In the genomic region with DNA sequence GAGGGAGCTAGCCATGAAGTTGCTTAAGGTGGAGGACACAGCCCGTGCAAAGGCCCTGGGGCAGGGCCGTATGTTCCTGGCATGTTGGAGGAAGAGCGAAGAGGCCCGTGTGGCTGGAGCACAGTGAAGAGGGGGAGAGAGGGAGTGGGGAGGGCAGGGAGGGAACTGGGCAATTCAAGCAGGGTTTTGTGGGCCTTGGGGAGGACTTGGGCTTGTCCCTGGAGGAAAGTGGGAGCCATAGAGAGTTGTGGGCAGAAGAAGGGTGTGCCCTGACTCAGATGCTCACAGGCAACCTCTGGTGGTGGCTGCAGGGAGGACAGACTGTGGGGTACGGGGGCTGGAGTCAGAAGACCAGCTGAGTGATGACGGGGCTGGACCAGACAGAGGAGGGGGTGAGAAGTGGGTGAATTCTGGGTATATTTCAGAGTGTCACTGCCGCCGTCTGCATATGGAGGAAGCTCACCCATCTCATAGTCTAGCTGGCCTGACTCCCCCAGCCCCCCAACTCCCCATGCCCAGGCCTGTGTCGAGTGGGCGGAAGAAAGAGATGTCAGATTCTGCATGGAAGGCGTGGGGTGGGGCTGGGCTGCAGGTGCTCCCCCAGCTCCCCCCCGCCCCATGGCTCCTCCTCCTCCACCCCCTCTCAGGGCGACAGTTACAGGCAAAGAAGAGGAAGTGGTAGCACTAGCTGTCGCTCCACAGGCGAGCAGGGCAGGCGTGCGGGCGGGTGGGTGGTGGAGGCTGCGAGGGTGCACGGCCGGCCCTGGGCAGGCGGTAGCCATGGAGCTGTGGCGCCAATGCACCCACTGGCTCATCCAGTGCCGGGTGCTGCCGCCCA, we compare ENCODE assay signal across 8 cellular contexts. TPM values are rescaled to one million over a fixed set of nuclear protein-coding genes. Genes with fewer than 3 reads are reported as not detected.
DNase-seq lines count a peak whose midpoint lies in the region; ATAC-seq, FAIRE-seq and TF ChIP-seq lines count a peak whose summit lies in the region.

A gene with protein sequence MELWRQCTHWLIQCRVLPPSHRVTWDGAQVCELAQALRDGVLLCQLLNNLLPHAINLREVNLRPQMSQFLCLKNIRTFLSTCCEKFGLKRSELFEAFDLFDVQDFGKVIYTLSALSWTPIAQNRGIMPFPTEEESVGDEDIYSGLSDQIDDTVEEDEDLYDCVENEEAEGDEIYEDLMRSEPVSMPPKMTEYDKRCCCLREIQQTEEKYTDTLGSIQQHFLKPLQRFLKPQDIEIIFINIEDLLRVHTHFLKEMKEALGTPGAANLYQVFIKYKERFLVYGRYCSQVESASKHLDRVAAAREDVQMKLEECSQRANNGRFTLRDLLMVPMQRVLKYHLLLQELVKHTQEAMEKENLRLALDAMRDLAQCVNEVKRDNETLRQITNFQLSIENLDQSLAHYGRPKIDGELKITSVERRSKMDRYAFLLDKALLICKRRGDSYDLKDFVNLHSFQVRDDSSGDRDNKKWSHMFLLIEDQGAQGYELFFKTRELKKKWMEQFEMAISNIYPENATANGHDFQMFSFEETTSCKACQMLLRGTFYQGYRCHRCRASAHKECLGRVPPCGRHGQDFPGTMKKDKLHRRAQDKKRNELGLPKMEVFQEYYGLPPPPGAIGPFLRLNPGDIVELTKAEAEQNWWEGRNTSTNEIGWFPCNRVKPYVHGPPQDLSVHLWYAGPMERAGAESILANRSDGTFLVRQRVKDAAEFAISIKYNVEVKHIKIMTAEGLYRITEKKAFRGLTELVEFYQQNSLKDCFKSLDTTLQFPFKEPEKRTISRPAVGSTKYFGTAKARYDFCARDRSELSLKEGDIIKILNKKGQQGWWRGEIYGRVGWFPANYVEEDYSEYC (plus strand): TSS at position 681 of the 838 bp plus-strand sequence. CDS start 100 bp downstream, at position 781.

- peak; percentile 92 for DNase-seq in MM.1S
- DNase-seq in activated CD8-positive, alpha-beta T cell treated with anti-CD3 and anti-CD28 coated beads, Interleukin-2, amount 10 ng/mL, durations not matched to agents 7 days and 5 days, result peak; percentile 91
- peak; percentile 55 for DNase-seq in esophagus squamous epithelium (lab: John Stamatoyannopoulos, UW)
- peak; percentile 60 for DNase-seq in small intestine
- DNase-seq in occipital lobe (lab: John Stamatoyannopoulos, UW), result no peak
- DNase-seq in NCI-H2227 treated with DMSO at 0.1 percent for 48 hours (lab: John Stamatoyannopoulos, UW), result no peak
- DNase-seq in NCI-H82 (lab: John Stamatoyannopoulos, UW), result no peak

- H2AFZ ChIP-seq in MM.1S (ENCODE audit: low read length), result peak within 1 kb of the TSS; percentile 25; the same call in 1 of the 2 replicates

- peaks cover 5% of the 10 kb centered on the region; the same call in 1 of the 2 replicates for H3K36me3 ChIP-seq in MM.1S (replicated peaks; ENCODE audit: insufficient read depth, low read length)
- H3K36me3 ChIP-seq in esophagus squamous epithelium, result no peaks in the 10 kb centered on the region
- H3K36me3 ChIP-seq in small intestine (ENCODE audit: control insufficient read depth in 2 of 2, insufficient read depth in 2 of 2, low read length in 2 of 2), result no peaks in the 10 kb centered on the region

- H3K27me3 Mint-ChIP-seq in activated CD8-positive, alpha-beta T cell treated with anti-CD3 and anti-CD28 coated beads, Interleukin-2, amount 10 ng/mL, durations not matched to agents 7 days and 5 days (ENCODE audit: low read depth), result no peaks in the 10 kb centered on the region

- H3K4me1 ChIP-seq in MM.1S (ENCODE audit: low read length) (peaks cover 25% of the 10 kb centered on the region), esophagus squamous epithelium (peaks cover 0 to 24% (median 8%) of the 10 kb centered on the region in 3 donors), small intestine (ENCODE audit: control insufficient read depth in 2 of 2, insufficient read depth in 1 of 2, low read depth in 1 of 2, low read length in 1 of 2) (no peaks in the 10 kb centered on the region)

- peaks cover 28% of the 10 kb centered on the region for H3F3A ChIP-seq in MM.1S (ENCODE audit: insufficient read depth, low read length)

- TF ChIP-seq POLR2A in GM18526 (IDR thresholded peaks at IDR 0.05; ENCODE audit: extremely low read depth, insufficient read length) (peak; percentile 91), esophagus squamous epithelium (IDR thresholded peaks at IDR 0.05) (peak in 1 of 4 donors; percentile 51)

- H3K27ac ChIP-seq in MM.1S (ENCODE audit: low read length), result peak within 1 kb of the TSS; percentile 64
- H3K27ac ChIP-seq in esophagus squamous epithelium, result peak within 1 kb of the TSS; percentile 29 to 79 (median 55)
- H3K27ac ChIP-seq in small intestine (ENCODE audit: low read depth in 1 of 2, low read length in 1 of 2), result peak within 1 kb of the TSS in 1 of 2 donors; percentile 73

- peak within 1 kb of the TSS; percentile 97 for H3K4me3 Mint-ChIP-seq in activated CD8-positive, alpha-beta T cell treated with anti-CD3 and anti-CD28 coated beads, Interleukin-2, amount 10 ng/mL, durations not matched to agents 7 days and 5 days

- peak within 1 kb of the TSS; percentile 83 for H3K9ac ChIP-seq in MM.1S (ENCODE audit: low read length)

- no peaks in the 10 kb centered on the region for H3K27me3 ChIP-seq in MM.1S (replicated peaks; ENCODE audit: insufficient read depth, low read length)
- peaks cover 0 to 8% (median 0%) of the 10 kb centered on the region in 4 donors for H3K27me3 ChIP-seq in esophagus squamous epithelium
- H3K27me3 ChIP-seq in small intestine (ENCODE audit: control insufficient read depth in 2 of 2, insufficient read depth in 2 of 2, low read length in 2 of 2), result no peaks in the 10 kb centered on the region

- POLR2A ChIA-PET in activated CD8-positive, alpha-beta T cell treated with anti-CD3 and anti-CD28 coated beads, Interleukin-2, amount 10 ng/mL, durations not matched to agents 7 days and 5 days (lab: Charles Lee), result interaction anchor here (0.5 to 2.5 kb wide), 12 partner anchors 9 to 898 kb away, joined by 3 to 19 read pairs (median 6); partner anchors contain the start of gene GPR108

- peaks cover 69% of the 10 kb centered on the region for H3K4me1 Mint-ChIP-seq in activated CD8-positive, alpha-beta T cell treated with anti-CD3 and anti-CD28 coated beads, Interleukin-2, amount 10 ng/mL, durations not matched to agents 7 days and 5 days (ENCODE audit: low read depth)

- no peaks in the 10 kb centered on the region for H3K9me2 ChIP-seq in MM.1S (replicated peaks; ENCODE audit: insufficient read depth, low read length)

- peak within 1 kb of the TSS; percentile 68 for H3K4me2 ChIP-seq in MM.1S (ENCODE audit: low read depth, low read length)

- CTCF ChIA-PET in activated CD8-positive, alpha-beta T cell treated with anti-CD3 and anti-CD28 coated beads, Interleukin-2, amount 10 ng/mL, durations not matched to agents 7 days and 5 days (lab: Charles Lee), result interaction anchor here (0.9 to 6.8 kb wide), 14 partner anchors 11 to 291 kb away, joined by 3 to 49 read pairs (median 4); partner anchors contain the start of genes DENND1C and GPR108

- peaks cover 3% of the 10 kb centered on the region for H3K9me3 Mint-ChIP-seq in activated CD8-positive, alpha-beta T cell treated with anti-CD3 and anti-CD28 coated beads, Interleukin-2, amount 10 ng/mL, durations not matched to agents 7 days and 5 days (ENCODE audit: insufficient read depth)

- TF ChIP-seq CTCF in MM.1S (IDR thresholded peaks at IDR 0.05; ENCODE audit: low read length), result peak; percentile 74
- peak in 1 of 6 experiments; percentile 25 for TF ChIP-seq CTCF in esophagus squamous epithelium (IDR thresholded peaks at IDR 0.05)

- ATAC-seq in activated CD8-positive, alpha-beta T cell treated with anti-CD3 and anti-CD28 coated beads, Interleukin-2, amount 10 ng/mL, durations not matched to agents 7 days and 5 days, result peak; percentile 66

- H3K4me3 ChIP-seq in MM.1S (ENCODE audit: low read length), result peak within 1 kb of the TSS; percentile 96
- H3K4me3 ChIP-seq in esophagus squamous epithelium, result peak within 1 kb of the TSS; percentile 5 to 65 (median 48)
- peak within 1 kb of the TSS; percentile 40 to 70 for H3K4me3 ChIP-seq in small intestine (ENCODE audit: low read depth in 1 of 2, low read length in 2 of 2)

- peaks cover 55% of the 10 kb centered on the region for H3K79me2 ChIP-seq in MM.1S (ENCODE audit: low read length)

- H4K20me1 ChIP-seq in MM.1S (ENCODE audit: insufficient read depth, low read length), result peaks cover 5% of the 10 kb centered on the region; the same call in 1 of the 2 replicates

- no peaks in the 10 kb centered on the region for H3K9me3 ChIP-seq in MM.1S (replicated peaks; ENCODE audit: insufficient read depth, low read length)
- no peaks in the 10 kb centered on the region for H3K9me3 ChIP-seq in esophagus squamous epithelium
- no peaks in the 10 kb centered on the region for H3K9me3 ChIP-seq in small intestine (ENCODE audit: control insufficient read depth, low read depth)

- H3K27ac Mint-ChIP-seq in activated CD8-positive, alpha-beta T cell treated with anti-CD3 and anti-CD28 coated beads, Interleukin-2, amount 10 ng/mL, durations not matched to agents 7 days and 5 days, result peak within 1 kb of the TSS; percentile 90

- intact Hi-C loops in esophagus squamous epithelium (cut with DNase I), result no loop called here

- FAIRE-seq in small intestine (lab: Jason Lieb, UNC), result no peak

- H3K36me3 Mint-ChIP-seq in activated CD8-positive, alpha-beta T cell treated with anti-CD3 and anti-CD28 coated beads, Interleukin-2, amount 10 ng/mL, durations not matched to agents 7 days and 5 days (ENCODE audit: low read depth), result peaks cover 28% of the 10 kb centered on the region

- 44 to 54% methylated on average over 8 to 12 of the region's 25 CpGs for WGBS in esophagus squamous epithelium, 2 donors
- WGBS in small intestine, 3 donors, result 25 to 45% (median 43%) methylated on average over 14 to 25 of the region's 25 CpGs

RNA-seq across cellular contexts. Expression of the gene that starts here (rescaled TPM):
- 100 to 1,000 TPM; 122 to 125 TPM for total RNA-seq in activated CD8-positive, alpha-beta T cell treated with anti-CD3 and anti-CD28 coated beads, Interleukin-2, amount 10 ng/mL, durations not matched to agents 7 days and 5 days
- total RNA-seq in esophagus squamous epithelium (1 to 10 TPM in 3 of 4 donors, under 1 TPM in 1; 0.83 to 7.6 (median 3.6) TPM), occipital lobe (2.5 TPM)
- 1 to 10 TPM; 2.5 to 3.5 (median 3.2) TPM for polyA plus RNA-seq in small intestine

Comparison
In these comparisons a context has a peak if more than half of its experiments do, and no peak if none do; other contexts are left out.
1. RNA of the gene that starts here (total RNA-seq): 122 to 125 TPM in activated CD8-positive, alpha-beta T cell treated with anti-CD3 and anti-CD28 coated beads, Interleukin-2, amount 10 ng/mL, durations not matched to agents 7 days and 5 days; 0.83 to 7.6 TPM in esophagus squamous epithelium and 2.5 TPM in occipital lobe (single experiment); every median in the first group is over 10 times any median in the second.
2. DNase-seq: peak in MM.1S (single experiment), activated CD8-positive, alpha-beta T cell treated with anti-CD3 and anti-CD28 coated beads, Interleukin-2, amount 10 ng/mL, durations not matched to agents 7 days and 5 days (single experiment), esophagus squamous epithelium (single experiment) and small intestine (single experiment); none in occipital lobe (single experiment), NCI-H2227 treated with DMSO at 0.1 percent for 48 hours (single experiment) and NCI-H82 (single experiment).
3. Peak in every context shown above with its lines, with median percentiles within 50 percentile points of each other: H3K4me3 ChIP-seq.